ENCODE assay signal across 1 cellular context in genomic region chr7:50353894-50354595, GRCh38.
TF ChIP-seq lines count a peak whose summit lies in the region.

No MANE protein-coding gene starts in this region.

TF ChIP-seq in SK-N-SH treated with all-trans-retinoic acid at 6 μM for 48 hours, 23 proteins besides CTCF, POLR2A, EP300 and RAD21:
- no peak for TF ChIP-seq ZNF8 (CRISPR knock-in tag; IDR thresholded peaks at IDR 0.05)
- no peak for TF ChIP-seq ESRRG (CRISPR knock-in tag; IDR thresholded peaks at IDR 0.05)
- TF ChIP-seq CSDC2 (CRISPR knock-in tag; IDR thresholded peaks at IDR 0.05) = no peak
- TF ChIP-seq CSRNP3 (CRISPR knock-in tag; IDR thresholded peaks at IDR 0.05) = no peak
- no peak for TF ChIP-seq BACH2 (CRISPR knock-in tag; IDR thresholded peaks at IDR 0.05; ENCODE audit: borderline replicate concordance)
